ENCODE assay signal across 28 cellular contexts in the genomic region with DNA sequence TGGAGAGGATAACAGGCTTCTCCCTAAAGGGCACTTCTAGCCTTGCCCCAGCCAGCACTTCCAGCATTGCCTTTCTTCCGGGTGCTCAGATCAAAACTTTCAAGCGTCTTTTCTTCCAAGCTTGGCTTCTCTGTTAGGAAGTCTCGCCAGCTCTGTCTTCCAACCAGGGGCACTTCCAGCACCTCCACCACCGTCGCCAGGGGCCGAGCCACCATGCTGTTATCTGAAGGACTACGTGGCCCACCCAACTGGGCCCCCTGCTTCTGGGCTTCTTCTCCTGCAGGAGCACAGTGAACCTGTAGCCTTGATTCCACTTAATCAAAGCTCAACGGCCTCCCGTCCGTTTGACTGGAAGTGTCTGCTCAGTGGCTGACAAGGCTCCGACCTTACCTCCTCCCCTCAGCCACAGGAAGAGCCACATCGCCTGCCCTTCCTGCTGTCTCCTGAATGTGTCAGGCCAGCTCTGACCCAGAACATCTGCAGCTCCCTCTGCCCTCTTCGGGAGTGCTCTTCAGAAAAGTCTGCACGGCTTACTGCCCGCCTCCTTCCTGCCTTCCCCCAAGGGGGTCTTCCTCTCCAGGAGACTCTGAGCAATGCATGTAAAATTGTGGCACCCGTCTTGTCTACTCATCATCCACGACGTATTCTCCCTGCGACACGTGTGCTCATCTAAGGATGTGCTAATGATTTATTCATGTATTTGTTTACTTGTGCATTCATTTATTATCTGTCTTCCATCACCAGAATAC.
"Had no signal": no experiment of that assay in that cellular context is flagged by ENCODE, and none has a peak within 500 bp of the region (broad histone marks: within the 10 kb centered on the region; RNA-seq: fewer than 3 reads in every experiment).

No MANE protein-coding gene starts in this region.

- DNase-seq: activated CD4-positive, alpha-beta T cell treated with anti-CD3 and anti-CD28 coated beads for 1 hour; activated CD4-positive, alpha-beta T cell treated with anti-CD3 and anti-CD28 coated beads for 48 hours; activated CD4-positive, CD25-positive, alpha-beta regulatory T cell; activated CD8-positive, alpha-beta T cell treated with anti-CD3 and anti-CD28 coated beads, Interleukin-2, amount 10 ng/mL, durations not matched to agents 7 days and 5 days; activated gamma-delta T cell; activated naive CD4-positive, alpha-beta T cell treated with Interleukin-2 at 50 U/mL for 16 hours; activated naive CD8-positive, alpha-beta T cell treated with anti-CD3 and anti-CD28 coated beads, Interleukin-2, amount 10 ng/mL, durations not matched to agents 7 days and 5 days; activated T-cell treated with anti-CD3 and anti-CD28 coated beads, Interleukin-2, amount 50 U/mL, for 24 hours; amygdala; NCI-H1694 treated with DMSO at 0.1 percent for 48 hours; NCI-H2029; NCI-H2171; NCI-H510A; NCI-H526; NCI-H748 treated with DMSO at 0.1 percent for 48 hours; NK-92 treated with Interleukin-12 subunit alpha and Interleukin-12 subunit beta, amount 100 ng/mL, for 24 hours; PC-3; Peyer's patch; RPMI8226; SHP77 treated with DMSO at 0.1 percent for 48 hours; SW 1271; T-helper 1 cell; T-helper 2 cell; T-helper 9 cell; WERI-Rb-1 had no signal

- H3K9me3 ChIP-seq: ascending aorta, Peyer's patch had no signal

- H3K4me1 ChIP-seq: ascending aorta, Peyer's patch had no signal

- H3K36me3 ChIP-seq: ascending aorta, cardiac muscle cell, Peyer's patch, WERI-Rb-1 had no signal

- H3K4me3 ChIP-seq: ascending aorta, cardiac muscle cell, K562, Peyer's patch had no signal

- H3K27me3 ChIP-seq: ascending aorta, cardiac muscle cell, Peyer's patch had no signal

- H3K27ac ChIP-seq: ascending aorta, cardiac muscle cell, Peyer's patch, WERI-Rb-1 had no signal
